ENCODE assay signal across 14 cellular contexts in the genomic region with DNA sequence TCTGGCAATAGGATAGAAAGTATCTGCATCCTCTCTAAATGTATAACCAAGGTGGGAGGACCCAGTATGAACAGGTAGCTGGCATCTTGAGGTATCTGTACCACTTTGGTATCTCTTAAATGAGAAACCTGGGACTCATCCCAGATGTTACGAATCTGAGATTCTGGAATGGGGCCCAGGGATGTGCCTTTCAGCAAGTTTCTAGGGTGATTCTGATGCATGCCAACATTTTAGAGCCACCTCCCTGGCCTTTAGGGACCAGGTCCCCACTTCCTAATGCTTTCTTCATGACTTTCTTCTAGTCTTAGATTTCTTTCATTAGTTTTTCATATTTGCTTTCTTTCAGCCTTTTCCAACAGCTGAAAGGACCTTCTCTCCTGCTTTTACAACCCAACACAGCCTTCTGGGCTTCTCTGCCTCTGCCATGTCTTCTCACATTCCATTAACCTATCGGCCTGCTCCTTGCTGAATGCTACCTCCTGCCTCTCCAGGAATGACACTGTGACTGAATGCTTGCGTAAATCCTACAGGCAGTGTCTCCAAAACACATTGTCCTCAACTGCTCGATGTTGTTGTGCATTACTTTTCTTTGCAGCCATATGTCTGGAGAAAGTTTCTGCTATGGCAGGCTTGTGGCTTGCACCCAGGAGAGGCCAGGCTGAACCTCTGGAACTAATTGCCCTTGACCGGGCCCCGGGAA.
DNase-seq lines count a peak whose midpoint lies in the region; ATAC-seq and TF ChIP-seq lines count a peak whose summit lies in the region.
"Had no signal": no experiment of that assay in that cellular context is flagged by ENCODE, and none has a peak within 500 bp of the region (broad histone marks: within the 10 kb centered on the region; RNA-seq: fewer than 3 reads in every experiment).

No MANE protein-coding gene starts in this region.

- peaks cover 33% of the 10 kb centered on the region for H3K4me1 Mint-ChIP-seq in WTC11
- peaks cover 11 to 14% of the 10 kb centered on the region in 2 donors for H3K4me1 Mint-ChIP-seq in stimulated activated naive B cell treated with anti-CD40 and anti-IgM and Interleukin-4, amounts not matched to agents 10 μg/mL and 1 μg/mL and 100 μg/mL, for 72 hours
- H3K4me1 Mint-ChIP-seq: activated naive CD4-positive, alpha-beta T cell treated with anti-CD3 and anti-CD28 coated beads, Interleukin-2, amount 10 ng/mL, durations not matched to agents 7 days and 5 days had no signal

- H4K91ac ChIP-seq in IMR-90 (ENCODE audit: insufficient read depth, low read depth, low read length) (no peak overlapping the region), mesenchymal stem cell (ENCODE audit: low read length) (no peak overlapping the region)

- H3K56ac ChIP-seq in IMR-90 (ENCODE audit: extremely low read depth, insufficient read depth, low read length): no peak overlapping the region

- H3K18ac ChIP-seq in IMR-90 (ENCODE audit: low read depth, low read length): no peak overlapping the region; the same call in 1 of the 2 replicates
- H3K18ac ChIP-seq in mesenchymal stem cell (ENCODE audit: low read depth in 1 of 2, low read length in 2 of 2): no peak overlapping the region

- H3K79me1 ChIP-seq in IMR-90 (ENCODE audit: low read depth in 1 of 2, low read length in 2 of 2) (no peaks in the 10 kb centered on the region), mesenchymal stem cell (replicated peaks; ENCODE audit: low read length, poor library complexity, severe bottlenecking) (no peaks in the 10 kb centered on the region)

- H3K27me3 ChIP-seq in IMR-90 (ENCODE audit: control insufficient read depth, insufficient read depth, low read length): peaks cover 2% of the 10 kb centered on the region; the same call in 1 of the 2 replicates
- no peaks in the 10 kb centered on the region for H3K27me3 ChIP-seq in mesenchymal stem cell (ENCODE audit: control insufficient read depth in 1 of 2, insufficient read depth in 1 of 2, low read length in 2 of 2)
- H3K27me3 ChIP-seq: body of pancreas, MG63 had no signal

- dilution Hi-C loops in IMR-90 (cut with HindIII; ENCODE audit: low sequenced_read_pairs, unreplicated experiment): no loop called here

- H3K9me3 ChIP-seq in IMR-90 (ENCODE audit: control insufficient read depth, insufficient read depth, low read length) (no peaks in the 10 kb centered on the region), mesenchymal stem cell (ENCODE audit: control insufficient read depth, low read length) (no peaks in the 10 kb centered on the region)
- H3K9me3 ChIP-seq: body of pancreas, HAP-1, MG63, thoracic aorta had no signal

- H3K14ac ChIP-seq in IMR-90 (replicated peaks; ENCODE audit: low read depth, low read length) (peak overlapping the region; percentile 47; the same call in 1 of the 2 replicates), mesenchymal stem cell (ENCODE audit: low read length in 2 of 2) (no peak overlapping the region)

- H3K27me3 Mint-ChIP-seq in WTC11 (ENCODE audit: low read depth): 0 out of 2 replicates have a peak, but pooled peaks cover 4% of the 10 kb centered on the region
- H3K27me3 Mint-ChIP-seq in stimulated activated naive B cell treated with anti-CD40 and anti-IgM and Interleukin-4, amounts not matched to agents 10 μg/mL and 1 μg/mL and 100 μg/mL, for 72 hours: peaks cover 0 to 6% of the 10 kb centered on the region in 2 donors

- H3K4me2 ChIP-seq in IMR-90 (ENCODE audit: low read depth, low read length): no peak overlapping the region
- H3K4me2 ChIP-seq in mesenchymal stem cell (ENCODE audit: low read length, poor library complexity, severe bottlenecking): no peak overlapping the region

- H2BK12ac ChIP-seq in mesenchymal stem cell (ENCODE audit: low read length in 2 of 2): peak overlapping the region in 1 of 2 experiments; percentile 70

- peak overlapping the region; percentile 34; the same call in 1 of the 2 replicates for H3K4ac ChIP-seq in IMR-90 (ENCODE audit: low read depth, low read length)
- H3K4ac ChIP-seq in mesenchymal stem cell (ENCODE audit: low read depth in 1 of 2, low read length in 2 of 2): peak overlapping the region in 1 of 2 experiments; percentile 40

- in situ Hi-C loops in IMR-90 (cut with MboI; ENCODE audit: low sequenced_read_pairs): loop anchor here (10.0 kb wide), 1 partner anchor 487 kb away; no protein-coding TSS in a partner anchor

- 0 out of 2 replicates have a peak overlapping the region, but pooled peaks have one; percentile 27 for H2AK5ac ChIP-seq in IMR-90 (ENCODE audit: low read depth, low read length)
- H2AK5ac ChIP-seq in mesenchymal stem cell (ENCODE audit: low read length, severe bottlenecking): no peak overlapping the region

- H3K4me3 Mint-ChIP-seq in WTC11: no peak overlapping the region
- H3K4me3 Mint-ChIP-seq in stimulated activated naive B cell treated with anti-CD40 and anti-IgM and Interleukin-4, amounts not matched to agents 10 μg/mL and 1 μg/mL and 100 μg/mL, for 72 hours: peak overlapping the region in 1 of 2 donors; percentile 59
- H3K4me3 Mint-ChIP-seq: activated naive CD4-positive, alpha-beta T cell treated with anti-CD3 and anti-CD28 coated beads, Interleukin-2, amount 10 ng/mL, durations not matched to agents 7 days and 5 days had no signal

- no peak overlapping the region for H2BK5ac ChIP-seq in IMR-90 (ENCODE audit: low read depth, low read length, poor library complexity, severe bottlenecking)
- no peak overlapping the region for H2BK5ac ChIP-seq in mesenchymal stem cell (ENCODE audit: low read depth, low read length, poor library complexity, severe bottlenecking)

- no peak overlapping the region for H2AK9ac ChIP-seq in IMR-90 (replicated peaks; ENCODE audit: low read depth, low read length, poor library complexity)

- TF ChIP-seq RAD21 in IMR-90 (IDR thresholded peaks at IDR 0.05; ENCODE audit: low read length): no peak

- no peaks in the 10 kb centered on the region for H3K36me3 ChIP-seq in IMR-90 (ENCODE audit: control insufficient read depth, insufficient read depth, low read length)
- no peaks in the 10 kb centered on the region for H3K36me3 ChIP-seq in mesenchymal stem cell (ENCODE audit: control insufficient read depth in 1 of 2, insufficient read depth in 2 of 2, low read depth in 1 of 2, low read length in 2 of 2)
- H3K36me3 ChIP-seq: HAP-1, MG63, thoracic aorta had no signal

- H3K9ac ChIP-seq in IMR-90 (ENCODE audit: low read depth, low read length) (no peak overlapping the region), mesenchymal stem cell (ENCODE audit: low read length) (no peak overlapping the region)

- peak overlapping the region; percentile 60 for H2AFZ ChIP-seq in IMR-90 (replicated peaks; ENCODE audit: low read length, poor library complexity)
- no peak overlapping the region for H2AFZ ChIP-seq in mesenchymal stem cell (ENCODE audit: low read depth, low read length)

- no peaks in the 10 kb centered on the region for H3K9me3 Mint-ChIP-seq in WTC11
- no peaks in the 10 kb centered on the region for H3K9me3 Mint-ChIP-seq in stimulated activated naive B cell treated with anti-CD40 and anti-IgM and Interleukin-4, amounts not matched to agents 10 μg/mL and 1 μg/mL and 100 μg/mL, for 72 hours
- H3K9me3 Mint-ChIP-seq: activated naive CD4-positive, alpha-beta T cell treated with anti-CD3 and anti-CD28 coated beads, Interleukin-2, amount 10 ng/mL, durations not matched to agents 7 days and 5 days had no signal

- CTCF ChIA-PET in IMR-90 (lab: Yijun Ruan, JAX) (no interaction called here), WTC11 (lab: Charles Lee) (no interaction called here)

- no peak overlapping the region; the same call in 1 of the 2 replicates for H4K5ac ChIP-seq in IMR-90 (ENCODE audit: low read depth, low read length)

- no peaks in the 10 kb centered on the region for H3K36me3 Mint-ChIP-seq in WTC11
- H3K36me3 Mint-ChIP-seq in stimulated activated naive B cell treated with anti-CD40 and anti-IgM and Interleukin-4, amounts not matched to agents 10 μg/mL and 1 μg/mL and 100 μg/mL, for 72 hours: no peaks in the 10 kb centered on the region
- H3K36me3 Mint-ChIP-seq: activated naive CD4-positive, alpha-beta T cell treated with anti-CD3 and anti-CD28 coated beads, Interleukin-2, amount 10 ng/mL, durations not matched to agents 7 days and 5 days had no signal

- H3K4me1 ChIP-seq in IMR-90 (ENCODE audit: control insufficient read depth, insufficient read depth, low read length) (peaks cover 9% of the 10 kb centered on the region), mesenchymal stem cell (ENCODE audit: control insufficient read depth, insufficient read depth, low read depth, low read length) (peaks cover 3% of the 10 kb centered on the region)

- WGBS in IMR-90 (ENCODE audit: extremely low coverage in 2 of 2, insufficient read length in 1 of 2), 2 experiments: no CpG with 5 or more reads among the region's 6 CpGs
- 49% methylated on average over 6 of the region's 6 CpGs for WGBS in mesenchymal stem cell

- 0 out of 2 replicates have a peak overlapping the region, but pooled peaks have one; percentile 9 for H2BK120ac ChIP-seq in IMR-90 (ENCODE audit: low read depth, low read length)
- no peak overlapping the region for H2BK120ac ChIP-seq in mesenchymal stem cell (ENCODE audit: low read depth, low read length)

- peak overlapping the region in 1 of 2 experiments; percentile 16; a peak in 1 of 4 replicates for H4K8ac ChIP-seq in IMR-90 (ENCODE audit: low read depth in 2 of 2, low read length in 2 of 2)
- H4K8ac ChIP-seq in mesenchymal stem cell (ENCODE audit: low read length): peak overlapping the region; percentile 8

- H3K23ac ChIP-seq in IMR-90 (ENCODE audit: low read depth, low read length) (no peak overlapping the region), mesenchymal stem cell (ENCODE audit: low read length in 2 of 2) (no peak overlapping the region)

- H3K9me1 ChIP-seq in IMR-90 (ENCODE audit: insufficient read depth, low read length): peaks cover 3% of the 10 kb centered on the region; the same call in 1 of the 2 replicates

- no TSS peak for BruUV-seq in IMR-90 (replicated peaks; lab: Mats Ljungman, UMichigan)

- intact Hi-C loops in IMR-90 (cut with micrococcal nuclease): loop anchor here (1.0 to 10.0 kb wide), 2 partner anchors 479 to 713 kb away; partner anchors contain the start of gene ENOX1

- POLR2A ChIA-PET in IMR-90 (lab: Charles Lee; ENCODE audit: unreplicated experiment): interaction anchor here (0.6 kb wide), 1 partner anchor 572 kb away, joined by 4 read pairs; the partner anchor contains the start of genes CCDC122 and LACC1
- POLR2A ChIA-PET in WTC11 (lab: Charles Lee): no interaction called here

- H3K27ac ChIP-seq in IMR-90 (ENCODE audit: insufficient read depth, low read length) (no peak overlapping the region), mesenchymal stem cell (ENCODE audit: low read length, poor library complexity, severe bottlenecking) (peak overlapping the region; percentile 22)
- H3K27ac ChIP-seq: thoracic aorta had no signal

- no peak overlapping the region for H2BK15ac ChIP-seq in IMR-90 (ENCODE audit: low read depth, low read length)
- H2BK15ac ChIP-seq in mesenchymal stem cell (ENCODE audit: low read depth, poor library complexity, severe bottlenecking): no peak overlapping the region

- no peak overlapping the region for H2BK20ac ChIP-seq in IMR-90 (ENCODE audit: low read depth, low read length)

- no peak overlapping the region for H3K27ac Mint-ChIP-seq in WTC11
- H3K27ac Mint-ChIP-seq in stimulated activated naive B cell treated with anti-CD40 and anti-IgM and Interleukin-4, amounts not matched to agents 10 μg/mL and 1 μg/mL and 100 μg/mL, for 72 hours: peak overlapping the region; percentile 1
- H3K27ac Mint-ChIP-seq: activated naive CD4-positive, alpha-beta T cell treated with anti-CD3 and anti-CD28 coated beads, Interleukin-2, amount 10 ng/mL, durations not matched to agents 7 days and 5 days had no signal

- TF ChIP-seq POLR2A in IMR-90 (IDR thresholded peaks at IDR 0.05; ENCODE audit: low read depth, low read length): no peak

- H4K20me1 ChIP-seq in IMR-90 (ENCODE audit: insufficient read depth, low read length): no peaks in the 10 kb centered on the region

- no peak for TF ChIP-seq CTCF in IMR-90 (conservative IDR thresholded peaks at IDR 0.05; ENCODE audit: low read depth, low read length)
- TF ChIP-seq CTCF in WTC11 (IDR thresholded peaks at IDR 0.05): no peak

- DNase-seq in IMR-90 (no peak), WTC11 (ENCODE audit: low spot score) (no peak), mesenchymal stem cell (no peak), glomerular visceral epithelial cell (ENCODE audit: extremely low spot score) (no peak)
- DNase-seq in stimulated activated naive B cell treated with anti-CD40 and anti-IgM and Interleukin-4, amounts not matched to agents 10 μg/mL and 1 μg/mL and 100 μg/mL, for 72 hours: no peak
- no peak for DNase-seq in stimulated activated CD4-positive, alpha-beta T cell treated with anti-CD3 and anti-CD28 coated beads, Interleukin-1b, Interleukin-23, amount 100 ng/mL, for 48 hours
- DNase-seq: activated CD4-positive, alpha-beta T cell treated with anti-CD3 and anti-CD28 coated beads, Interleukin-2, amount 50 U/mL, for 4 hours; activated naive CD4-positive, alpha-beta T cell treated with anti-CD3 and anti-CD28 coated beads, Interleukin-2, amount 10 ng/mL, durations not matched to agents 7 days and 5 days; SIG-M5 had no signal

- H3K4me3 ChIP-seq in IMR-90 (ENCODE audit: insufficient read depth, low read depth, low read length): no peak overlapping the region
- no peak overlapping the region for H3K4me3 ChIP-seq in mesenchymal stem cell (ENCODE audit: insufficient read depth in 1 of 2, low read depth in 1 of 2, low read length in 2 of 2)
- H3K4me3 ChIP-seq: body of pancreas, HAP-1, MG63, thoracic aorta had no signal

- ATAC-seq in IMR-90 (ENCODE audit: low read depth) (no peak), WTC11 (peak; percentile 7; the same call in 1 of the 2 replicates), GM18909 (IDR thresholded peaks at IDR 0.05; ENCODE audit: poor library complexity, unreplicated experiment) (no peak)
- ATAC-seq in stimulated activated naive B cell treated with anti-CD40 and anti-IgM and Interleukin-4, amounts not matched to agents 10 μg/mL and 1 μg/mL and 100 μg/mL, for 72 hours (replicated peaks): no peak
